23 cellular contexts compared by ENCODE assay signal in the genomic region with DNA sequence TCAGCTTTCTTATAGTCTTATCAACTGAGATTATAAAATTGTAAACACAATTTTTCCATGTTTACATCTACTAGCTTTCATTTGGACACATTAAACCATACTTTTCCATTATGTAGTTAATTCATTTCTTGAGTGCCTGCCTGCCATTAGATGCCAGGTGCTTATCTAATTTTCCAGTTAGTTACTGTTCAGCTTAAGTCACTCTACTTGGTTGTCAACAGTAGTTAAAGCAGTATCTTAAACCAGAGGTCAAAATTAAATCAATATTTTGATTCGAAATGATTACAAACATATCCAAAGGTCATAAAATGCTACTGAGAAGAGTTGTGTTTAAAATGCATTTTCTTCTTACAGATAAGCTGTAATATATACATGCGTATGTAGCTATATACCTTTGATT.
"Had no signal": no experiment of that assay in that cellular context is flagged by ENCODE, and none has a peak within 500 bp of the region (broad histone marks: within the 10 kb centered on the region; RNA-seq: fewer than 3 reads in every experiment).

No MANE protein-coding gene starts in this region.

- FAIRE-seq: endometrium, keratinocyte had no signal

- ATAC-seq: effector memory CD8-positive, alpha-beta T cell; esophagus mucosa; gastrocnemius medialis; heart right ventricle; left cardiac atrium; left lung; left ventricle myocardium superior; lower lobe of right lung; mucosa of descending colon had no signal

- H3K27ac ChIP-seq: colonic mucosa, epithelial cell of prostate, esophagus squamous epithelium, gastrocnemius medialis, heart right ventricle, left lung, lower lobe of right lung had no signal

- H3K27me3 ChIP-seq: colonic mucosa, esophagus squamous epithelium, gastrocnemius medialis, heart right ventricle, left lung had no signal

- H3K4me3 ChIP-seq: colonic mucosa, esophagus squamous epithelium, gastrocnemius medialis, heart right ventricle, left lung, lower lobe of right lung, mucosa of descending colon had no signal

- H3K9me3 ChIP-seq: colonic mucosa, esophagus squamous epithelium, gastrocnemius medialis, left lung, lower lobe of right lung, mucosa of descending colon had no signal

- H3K4me1 ChIP-seq: colonic mucosa, esophagus squamous epithelium, gastrocnemius medialis, heart right ventricle, left lung, lower lobe of right lung had no signal

- DNase-seq: colonic mucosa; cortex of kidney; effector CD8-positive, alpha-beta T cell; effector memory CD8-positive, alpha-beta T cell; endodermal cell; esophagus squamous epithelium; foreskin fibroblast; foreskin melanocyte; gastrocnemius medialis; glutamatergic neuron; head of caudate nucleus; heart right ventricle; hippocampal formation; left cardiac atrium; left lung; left ventricle myocardium superior; lower lobe of right lung; mesenchymal stem cell; mucosa of descending colon had no signal

- H3K36me3 ChIP-seq: colonic mucosa had no signal
